8 cellular contexts compared by ENCODE assay signal in the genomic region with DNA sequence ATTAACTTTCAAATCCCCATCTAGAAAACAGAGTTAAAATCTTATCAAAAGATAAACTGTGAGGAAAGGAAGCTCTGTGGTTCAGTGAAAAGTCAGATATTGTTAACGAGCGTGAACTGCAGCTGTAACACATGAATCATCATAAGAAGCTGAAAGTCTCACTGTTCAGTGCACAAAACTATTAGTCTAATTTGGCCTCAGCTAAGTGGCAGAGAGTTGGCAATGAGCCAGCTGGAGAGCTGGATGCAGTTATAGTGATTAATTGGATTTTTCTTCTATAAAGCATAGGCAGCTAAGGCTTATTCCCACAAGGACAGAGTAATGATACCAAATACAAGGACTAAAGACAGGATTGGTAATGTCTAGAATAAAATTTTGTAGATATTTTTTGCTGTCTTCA.
A peak's percentile ranks its signal among the peaks of the same experiment; 100 is the strongest.
DNase-seq lines count a peak whose midpoint lies in the region; ATAC-seq and TF ChIP-seq lines count a peak whose summit lies in the region.

No MANE protein-coding gene starts in this region.

- H3K36me3 ChIP-seq in GM23248 (ENCODE audit: low read depth) (no peaks in the 10 kb centered on the region), brain microvascular endothelial cell (replicated peaks) (no peaks in the 10 kb centered on the region), ascending aorta (no peaks in the 10 kb centered on the region), psoas muscle (ENCODE audit: insufficient read depth in 1 of 2, low read depth in 1 of 2) (no peaks in the 10 kb centered on the region)

- peaks cover 4% of the 10 kb centered on the region; the same call in 1 of the 2 replicates for H3K9me2 ChIP-seq in GM23248 (ENCODE audit: insufficient read depth)

- H3K36me3 Mint-ChIP-seq in stimulated activated naive B cell treated with anti-CD40 and anti-IgM and Interleukin-4, amounts not matched to agents 10 μg/mL and 1 μg/mL and 100 μg/mL, for 72 hours: no peaks in the 10 kb centered on the region

- no peak overlapping the region for H3K9ac ChIP-seq in GM23248

- H3K9me3 ChIP-seq in GM23248 (ENCODE audit: low read depth): no peaks in the 10 kb centered on the region
- H3K9me3 ChIP-seq in ascending aorta: no peaks in the 10 kb centered on the region
- peaks cover 3% of the 10 kb centered on the region for H3K9me3 ChIP-seq in psoas muscle

- H3K27ac ChIP-seq in GM23248 (no peak overlapping the region), brain microvascular endothelial cell (no peak overlapping the region), ascending aorta (no peak overlapping the region), psoas muscle (no peak overlapping the region)

- TF ChIP-seq CTCF in brain microvascular endothelial cell (IDR thresholded peaks at IDR 0.05; ENCODE audit: low read depth, low read length, missing control alignments) (no peak), ascending aorta (IDR thresholded peaks at IDR 0.05) (no peak), psoas muscle (IDR thresholded peaks at IDR 0.05) (no peak)

- H3K4me2 ChIP-seq in GM23248 (ENCODE audit: unreplicated experiment): no peak overlapping the region

- no peaks in the 10 kb centered on the region for H3K79me2 ChIP-seq in GM23248 (ENCODE audit: insufficient read depth)

- no peak overlapping the region for H2AFZ ChIP-seq in GM23248

- DNase-seq in GM23248 (peak; percentile 25), NCI-H345 (lab: John Stamatoyannopoulos, UW) (peak; percentile 89), brain microvascular endothelial cell (peak; percentile 2), nucleus accumbens (lab: John Stamatoyannopoulos, UW) (peak in 33 of 56 donors; percentile 4 to 86 (median 35)), iPS-NIHi7 (ENCODE audit: extremely low spot score) (no peak), ascending aorta (ENCODE audit: low spot score in 2 of 2) (no peak), psoas muscle (no peak)
- no peak for DNase-seq in stimulated activated naive B cell treated with anti-CD40 and anti-IgM and Interleukin-4, amounts not matched to agents 10 μg/mL and 1 μg/mL and 100 μg/mL, for 72 hours

- WGBS in GM23248 (ENCODE audit: low coverage in 1 of 2, low lambda C conversion rate in 2 of 2, missing lambda C conversion rate in 2 of 2), 2 experiments: 2 to 5% methylated on average over 2 of the region's 2 CpGs
- 10 to 21% (median 13%) methylated on average over 2 of the region's 2 CpGs for WGBS in psoas muscle, 3 donors

- H3K27me3 Mint-ChIP-seq in stimulated activated naive B cell treated with anti-CD40 and anti-IgM and Interleukin-4, amounts not matched to agents 10 μg/mL and 1 μg/mL and 100 μg/mL, for 72 hours: no peaks in the 10 kb centered on the region

- in situ Hi-C loops in GM23248 (cut with MboI): no loop called here
- in situ Hi-C loops in brain microvascular endothelial cell (cut with HindIII; ENCODE audit: low pct_ligation_motif_present, low sequenced_read_pairs): no loop called here

- no peaks in the 10 kb centered on the region for H3K9me3 Mint-ChIP-seq in stimulated activated naive B cell treated with anti-CD40 and anti-IgM and Interleukin-4, amounts not matched to agents 10 μg/mL and 1 μg/mL and 100 μg/mL, for 72 hours

- H3K27ac Mint-ChIP-seq in stimulated activated naive B cell treated with anti-CD40 and anti-IgM and Interleukin-4, amounts not matched to agents 10 μg/mL and 1 μg/mL and 100 μg/mL, for 72 hours: no peak overlapping the region

- peaks cover 6% of the 10 kb centered on the region; the same call in 1 of the 2 replicates for H3K27me3 ChIP-seq in GM23248 (replicated peaks; ENCODE audit: insufficient read depth)
- no peaks in the 10 kb centered on the region for H3K27me3 ChIP-seq in brain microvascular endothelial cell (replicated peaks)
- no peaks in the 10 kb centered on the region for H3K27me3 ChIP-seq in ascending aorta
- no peaks in the 10 kb centered on the region for H3K27me3 ChIP-seq in psoas muscle (ENCODE audit: insufficient read depth in 3 of 3, low read length in 2 of 3)

- no peaks in the 10 kb centered on the region for H4K20me1 ChIP-seq in GM23248 (ENCODE audit: insufficient read depth)

- no peaks in the 10 kb centered on the region for H3F3A ChIP-seq in GM23248 (ENCODE audit: insufficient read depth)

- no peaks in the 10 kb centered on the region for H3K4me1 Mint-ChIP-seq in stimulated activated naive B cell treated with anti-CD40 and anti-IgM and Interleukin-4, amounts not matched to agents 10 μg/mL and 1 μg/mL and 100 μg/mL, for 72 hours

- H3K4me3 ChIP-seq in GM23248: no peak overlapping the region
- H3K4me3 ChIP-seq in brain microvascular endothelial cell (ENCODE audit: low read depth, low read length): no peak overlapping the region
- no peak overlapping the region for H3K4me3 ChIP-seq in ascending aorta
- no peak overlapping the region for H3K4me3 ChIP-seq in psoas muscle

- no peak overlapping the region for H3K4me3 Mint-ChIP-seq in stimulated activated naive B cell treated with anti-CD40 and anti-IgM and Interleukin-4, amounts not matched to agents 10 μg/mL and 1 μg/mL and 100 μg/mL, for 72 hours

- no peak for ATAC-seq in psoas muscle
- ATAC-seq in stimulated activated naive B cell treated with anti-CD40 and anti-IgM and Interleukin-4, amounts not matched to agents 10 μg/mL and 1 μg/mL and 100 μg/mL, for 72 hours (replicated peaks): no peak

- intact Hi-C loops in ascending aorta (cut with DNase I) (no loop called here), psoas muscle (cut with DNase I) (no loop called here)

- H3K4me1 ChIP-seq in GM23248 (ENCODE audit: insufficient read depth): no peaks in the 10 kb centered on the region
- H3K4me1 ChIP-seq in ascending aorta: no peaks in the 10 kb centered on the region
- no peaks in the 10 kb centered on the region for H3K4me1 ChIP-seq in psoas muscle

Comparison
In these comparisons a context has a peak if more than half of its experiments do, and no peak if none do; other contexts are left out.
1. DNase-seq: peak in GM23248 (single experiment), NCI-H345 (single experiment), brain microvascular endothelial cell (single experiment) and nucleus accumbens (33 of 56); none in iPS-NIHi7 (single experiment), ascending aorta (0 of 2), psoas muscle (0 of 2) and stimulated activated naive B cell treated with anti-CD40 and anti-IgM and Interleukin-4, amounts not matched to agents 10 μg/mL and 1 μg/mL and 100 μg/mL, for 72 hours (single experiment).